ENCODE assay signal across 17 cellular contexts in the genomic region with DNA sequence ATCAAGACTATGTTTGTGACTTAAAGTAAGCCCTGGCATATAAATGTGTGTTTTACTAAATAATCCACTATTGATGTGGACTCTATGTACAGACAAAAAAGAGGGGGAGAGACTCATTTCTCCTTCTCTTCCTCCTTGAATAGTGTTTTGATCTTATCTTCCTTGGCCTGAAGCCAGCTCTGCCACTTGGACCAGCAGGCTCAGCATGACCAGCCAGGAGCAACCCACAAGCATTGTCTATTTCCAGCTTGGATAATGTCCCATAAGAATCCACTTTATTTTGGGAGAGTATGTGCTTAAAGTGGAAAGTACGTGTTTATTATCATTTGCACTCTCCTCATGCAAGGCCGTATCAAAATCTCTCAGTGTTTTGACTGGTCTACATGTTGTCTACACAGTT. TPM values are rescaled to one million over a fixed set of nuclear protein-coding genes. Genes with fewer than 3 reads are reported as not detected.
"Had no signal": no experiment of that assay in that cellular context is flagged by ENCODE, and none has a peak within 500 bp of the region (broad histone marks: within the 10 kb centered on the region; RNA-seq: fewer than 3 reads in every experiment).

No MANE protein-coding gene starts in this region.

- H3K36me3 Mint-ChIP-seq: neural progenitor cell had no signal

- H2AFZ ChIP-seq: neural progenitor cell had no signal

- H3K4me3 ChIP-seq: ascending aorta, colonic mucosa, gastroesophageal sphincter, neural progenitor cell, ovary, thoracic aorta had no signal

- H3K4me3 Mint-ChIP-seq: activated naive CD8-positive, alpha-beta T cell treated with anti-CD3 and anti-CD28 coated beads, Interleukin-2, amount 50 U/mL, for 24 hours; neural progenitor cell; stimulated activated naive CD8-positive, alpha-beta T cell treated with anti-CD3 and anti-CD28 coated beads, Interleukin-15, amount 100 ng/mL, for 72 hours had no signal

- H3K4me2 ChIP-seq: neural progenitor cell had no signal

- H3K27ac Mint-ChIP-seq: activated naive CD8-positive, alpha-beta T cell treated with anti-CD3 and anti-CD28 coated beads, Interleukin-2, amount 50 U/mL, for 24 hours; neural progenitor cell; stimulated activated naive CD8-positive, alpha-beta T cell treated with anti-CD3 and anti-CD28 coated beads, Interleukin-15, amount 100 ng/mL, for 72 hours had no signal

- ATAC-seq: activated naive CD8-positive, alpha-beta T cell treated with anti-CD3 and anti-CD28 coated beads, Interleukin-2, amount 50 U/mL, for 24 hours; gastroesophageal sphincter; stimulated activated naive CD8-positive, alpha-beta T cell treated with anti-CD3 and anti-CD28 coated beads, Interleukin-15, amount 100 ng/mL, for 72 hours had no signal

- H3K4me1 ChIP-seq: ascending aorta, colonic mucosa, gastroesophageal sphincter, neural progenitor cell had no signal

- DNase-seq: activated CD4-positive, alpha-beta T cell treated with anti-CD3 and anti-CD28 coated beads for 48 hours; activated naive CD4-positive, alpha-beta T cell treated with Interleukin-2 at 50 U/mL for 16 hours; activated naive CD8-positive, alpha-beta T cell treated with anti-CD3 and anti-CD28 coated beads, Interleukin-2, amount 50 U/mL, for 24 hours; colonic mucosa; kidney; mesendoderm; ovary; stimulated activated CD4-positive, alpha-beta T cell treated with anti-CD3 and anti-CD28 coated beads, Interleukin-4, amount 100 ng/mL, for 1 hour; stimulated activated CD8-positive, alpha-beta memory T cell treated with anti-CD3 and anti-CD28 coated beads, Interleukin-4, amount 100 ng/mL, for 48 hours; stimulated activated naive CD8-positive, alpha-beta T cell treated with anti-CD3 and anti-CD28 coated beads, Interleukin-15, amount 100 ng/mL, for 72 hours; T1000 had no signal

- H3K9me3 Mint-ChIP-seq: activated naive CD8-positive, alpha-beta T cell treated with anti-CD3 and anti-CD28 coated beads, Interleukin-2, amount 50 U/mL, for 24 hours; neural progenitor cell; stimulated activated naive CD8-positive, alpha-beta T cell treated with anti-CD3 and anti-CD28 coated beads, Interleukin-15, amount 100 ng/mL, for 72 hours had no signal

- H3K4me1 Mint-ChIP-seq: activated naive CD8-positive, alpha-beta T cell treated with anti-CD3 and anti-CD28 coated beads, Interleukin-2, amount 50 U/mL, for 24 hours; neural progenitor cell; stimulated activated naive CD8-positive, alpha-beta T cell treated with anti-CD3 and anti-CD28 coated beads, Interleukin-15, amount 100 ng/mL, for 72 hours had no signal

- H3K27me3 ChIP-seq: ascending aorta, colonic mucosa, gastroesophageal sphincter, ovary had no signal

- H3K27ac ChIP-seq: ascending aorta, colonic mucosa, gastroesophageal sphincter, neural progenitor cell, ovary, thoracic aorta, VCaP had no signal

- H3K36me3 ChIP-seq: ascending aorta, colonic mucosa, gastroesophageal sphincter, neural progenitor cell, ovary, thoracic aorta had no signal

- H3K9me3 ChIP-seq: ascending aorta, colonic mucosa, gastroesophageal sphincter, ovary, thoracic aorta had no signal

- H3K9ac ChIP-seq: neural progenitor cell had no signal

RNA-seq across cellular contexts. Expression of a gene that starts 23.8 kb away (rescaled TPM):
- polyA plus RNA-seq: endothelial cell of umbilical vein had no signal
